ENCODE assay signal across 28 cellular contexts in genomic region chr5:113169720-113170119, GRCh38.
A peak's percentile ranks its signal among the peaks of the same experiment; 100 is the strongest.
DNase-seq lines count a peak whose midpoint lies in the region; ATAC-seq and TF ChIP-seq lines count a peak whose summit lies in the region.
"Had no signal": no experiment of that assay in that cellular context is flagged by ENCODE, and none has a peak within 500 bp of the region (broad histone marks: within the 10 kb centered on the region; RNA-seq: fewer than 3 reads in every experiment).

No MANE protein-coding gene starts in this region.

- H3K4me3 ChIP-seq in fibroblast of villous mesenchyme (ENCODE audit: low read depth, low read length): no peak overlapping the region
- H3K4me3 ChIP-seq: adrenal gland, colonic mucosa, PC-9, uterus had no signal

- ATAC-seq in GM19463 (IDR thresholded peaks at IDR 0.05; ENCODE audit: unreplicated experiment): no peak
- ATAC-seq: activated CD4-positive, alpha-beta T cell treated with anti-CD3 and anti-CD28 coated beads for 36 hours; foreskin keratinocyte; left colon; naive thymus-derived CD8-positive, alpha-beta T cell; stimulated activated naive B cell treated with anti-CD40 and anti-IgM and Interleukin-4, amounts not matched to agents 10 μg/mL and 1 μg/mL and 100 μg/mL, for 72 hours had no signal

- no peak for TF ChIP-seq CTCF in fibroblast of villous mesenchyme (IDR thresholded peaks at IDR 0.05; ENCODE audit: insufficient read depth, low read depth, low read length)

- DNase-seq in GF-D8 (lab: John Stamatoyannopoulos, UW): peak; percentile 1
- DNase-seq in NCI-H2227 (lab: John Stamatoyannopoulos, UW; ENCODE audit: unreplicated experiment): peak; percentile 20
- DNase-seq in dedifferentiated amniotic fluid mesenchymal stem cell (ENCODE audit: extremely low spot score): peak; percentile 32
- DNase-seq in fibroblast of villous mesenchyme (ENCODE audit: low read depth): peak; percentile 74
- DNase-seq in DMS53 treated with DMSO at 0.1 percent for 48 hours (lab: John Stamatoyannopoulos, UW; ENCODE audit: unreplicated experiment): no peak
- no peak for DNase-seq in SW480 (ENCODE audit: low spot score)
- no peak for DNase-seq in activated CD4-positive, alpha-beta T cell treated with anti-CD3 and anti-CD28 coated beads for 48 hours
- DNase-seq: ACHN; activated CD4-positive, alpha-beta T cell treated with anti-CD3 and anti-CD28 coated beads for 36 hours; activated CD8-positive, alpha-beta memory T cell treated with anti-CD3 and anti-CD28 coated beads for 24 hours; activated naive CD4-positive, alpha-beta T cell; activated T-cell treated with anti-CD3 and anti-CD28 coated beads, Interleukin-2, amount 50 U/mL, for 48 hours; adrenal gland; colonic mucosa; DMS79 treated with DMSO at 0.1 percent for 48 hours; foreskin keratinocyte; left colon; naive thymus-derived CD8-positive, alpha-beta T cell; NCI-H1105 treated with DMSO at 0.1 percent for 48 hours; NCI-H2029; NCI-H446 treated with DMSO at 0.1 percent for 48 hours; retina; SHP77; stimulated activated CD4-positive, alpha-beta T cell treated with anti-CD3 and anti-CD28 coated beads, Interleukin-4, amount 100 ng/mL, for 24 hours; stimulated activated naive B cell treated with anti-CD40 and anti-IgM and Interleukin-4, amounts not matched to agents 10 μg/mL and 1 μg/mL and 100 μg/mL, for 72 hours; uterus had no signal

Comparison
In these comparisons a context has a peak if more than half of its experiments do, and no peak if none do; other contexts are left out.
1. DNase-seq: peak in GF-D8 (single experiment), NCI-H2227 (single experiment), dedifferentiated amniotic fluid mesenchymal stem cell (single experiment) and fibroblast of villous mesenchyme (single experiment); none in DMS53 treated with DMSO at 0.1 percent for 48 hours (single experiment), SW480 (single experiment) and activated CD4-positive, alpha-beta T cell treated with anti-CD3 and anti-CD28 coated beads for 48 hours (single experiment).